In the genomic region with DNA sequence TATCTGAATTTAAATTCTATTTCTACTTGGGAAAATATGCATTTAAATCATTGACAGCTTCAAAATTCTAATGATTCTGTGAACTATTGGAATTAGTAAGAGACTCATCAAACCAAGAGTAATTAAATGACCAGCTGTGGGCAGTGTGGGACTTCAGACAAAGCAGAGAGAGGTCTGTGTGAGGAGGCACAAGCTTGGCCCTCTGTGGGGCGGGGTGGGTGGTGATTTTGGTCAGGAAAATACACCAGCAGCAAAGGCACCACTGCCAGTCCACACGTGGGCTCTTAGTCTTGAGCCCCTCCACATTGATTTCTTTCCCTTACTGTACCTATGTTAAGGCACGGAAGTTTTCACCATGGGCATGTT, we compare ENCODE assay signal across 12 cellular contexts. TPM values are rescaled to one million over a fixed set of nuclear protein-coding genes. Genes with fewer than 3 reads are reported as not detected.
DNase-seq lines count a peak whose midpoint lies in the region; ATAC-seq, FAIRE-seq and TF ChIP-seq lines count a peak whose summit lies in the region.
"Had no signal": no experiment of that assay in that cellular context is flagged by ENCODE, and none has a peak within 500 bp of the region (broad histone marks: within the 10 kb centered on the region; RNA-seq: fewer than 3 reads in every experiment).

No MANE protein-coding gene starts in this region.

- FAIRE-seq in A549 (lab: Jason Lieb, UNC): no peak
- FAIRE-seq: kidney had no signal

- POLR2A ChIA-PET in A549 (lab: Yijun Ruan, JAX): no interaction called here

- peak overlapping the region; percentile 72 to 74 for H3K27ac ChIP-seq in A549
- peak overlapping the region; percentile 94 for H3K27ac ChIP-seq in HUES48 (ENCODE audit: low read depth, low read length)
- peak overlapping the region; percentile 95 for H3K27ac ChIP-seq in layer of hippocampus (ENCODE audit: low read depth, low read length)
- H3K27ac ChIP-seq: HL-60, neural progenitor cell had no signal

- 83% methylated on average over 3 of the region's 3 CpGs for WGBS in A549 (ENCODE audit: missing lambda C conversion rate)

- H3K36me3 ChIP-seq in HUES48 (ENCODE audit: control insufficient read depth, insufficient read depth, low read length): no peaks in the 10 kb centered on the region
- H3K36me3 ChIP-seq: neural progenitor cell had no signal

- TF ChIP-seq EP300 in A549 (IDR thresholded peaks at IDR 0.05): no peak

- TF ChIP-seq POLR2A in A549 (IDR thresholded peaks at IDR 0.05; ENCODE audit: low read length): no peak

- in situ Hi-C loops in astrocyte of the cerebellum (cut with HindIII; ENCODE audit: low sequenced_read_pairs): no loop called here

- CTCF ChIA-PET in A549 (lab: Yijun Ruan, JAX): interaction anchor here (1.0 to 7.9 kb wide), 7 partner anchors 12 to 568 kb away, joined by 3 to 99 read pairs (median 13); a partner anchor contains a TSS

- peak in 1 of 2 experiments; percentile 23; a peak in 2 of 6 replicates for ATAC-seq in A549
- no peak for ATAC-seq in GM21825 (IDR thresholded peaks at IDR 0.05; ENCODE audit: unreplicated experiment)
- ATAC-seq in GM19324 (IDR thresholded peaks at IDR 0.05; ENCODE audit: low FRiP score, unreplicated experiment): no peak

- peak; percentile 42; the same call in 2 of the 3 replicates for TF ChIP-seq CTCF in A549 (IDR thresholded peaks at IDR 0.05)
- TF ChIP-seq CTCF in astrocyte of the cerebellum (IDR thresholded peaks at IDR 0.05; ENCODE audit: low read depth, low read length, missing control alignments): peak; percentile 9

- no peak overlapping the region for H3K9ac ChIP-seq in HUES48 (ENCODE audit: low read depth, low read length)
- H3K9ac ChIP-seq: neural progenitor cell had no signal

- H3K4me3 ChIP-seq in A549: no peak overlapping the region
- no peak overlapping the region for H3K4me3 ChIP-seq in HUES48 (ENCODE audit: low read depth, low read length)
- no peak overlapping the region for H3K4me3 ChIP-seq in astrocyte of the cerebellum (ENCODE audit: low read depth, low read length)
- H3K4me3 ChIP-seq: neural progenitor cell had no signal

- TF ChIP-seq RAD21 in A549 (conservative IDR thresholded peaks at IDR 0.05 in 1 of 2, IDR thresholded peaks at IDR 0.05 in 1 of 2): peak in 1 of 2 experiments; percentile 41; a peak in 3 of 5 replicates

- H3K9me3 ChIP-seq in A549 (no peaks in the 10 kb centered on the region), HUES48 (ENCODE audit: control insufficient read depth, insufficient read depth, low read length) (no peaks in the 10 kb centered on the region)

- H3K4me1 ChIP-seq in A549: peaks cover 49% of the 10 kb centered on the region
- peaks cover 61% of the 10 kb centered on the region for H3K4me1 ChIP-seq in HUES48 (ENCODE audit: control insufficient read depth, insufficient read depth, low read length)

- H3K27me3 ChIP-seq in HUES48 (ENCODE audit: control insufficient read depth, insufficient read depth, low read length) (no peaks in the 10 kb centered on the region), layer of hippocampus (ENCODE audit: control insufficient read depth, insufficient read depth, low read length) (no peaks in the 10 kb centered on the region)
- H3K27me3 ChIP-seq: neural progenitor cell had no signal

- peak overlapping the region; percentile 54 for H3K4me2 ChIP-seq in A549

- DNase-seq in A549 (ENCODE audit: low read depth in 1 of 2, low spot score in 1 of 2) (no peak), astrocyte of the cerebellum (ENCODE audit: low read depth) (no peak), UCSD-AML1 (lab: John Stamatoyannopoulos, UW; ENCODE audit: unreplicated experiment) (no peak)
- no peak for DNase-seq in stimulated activated CD4-positive, alpha-beta T cell treated with anti-CD3 and anti-CD28 coated beads, Interleukin-1b, Interleukin-23, amount 100 ng/mL, for 48 hours
- DNase-seq: kidney, NCI-H1436 had no signal

TF ChIP-seq in A549, 52 proteins besides CTCF, POLR2A, EP300 and RAD21:
- TF ChIP-seq, protein P1, sequence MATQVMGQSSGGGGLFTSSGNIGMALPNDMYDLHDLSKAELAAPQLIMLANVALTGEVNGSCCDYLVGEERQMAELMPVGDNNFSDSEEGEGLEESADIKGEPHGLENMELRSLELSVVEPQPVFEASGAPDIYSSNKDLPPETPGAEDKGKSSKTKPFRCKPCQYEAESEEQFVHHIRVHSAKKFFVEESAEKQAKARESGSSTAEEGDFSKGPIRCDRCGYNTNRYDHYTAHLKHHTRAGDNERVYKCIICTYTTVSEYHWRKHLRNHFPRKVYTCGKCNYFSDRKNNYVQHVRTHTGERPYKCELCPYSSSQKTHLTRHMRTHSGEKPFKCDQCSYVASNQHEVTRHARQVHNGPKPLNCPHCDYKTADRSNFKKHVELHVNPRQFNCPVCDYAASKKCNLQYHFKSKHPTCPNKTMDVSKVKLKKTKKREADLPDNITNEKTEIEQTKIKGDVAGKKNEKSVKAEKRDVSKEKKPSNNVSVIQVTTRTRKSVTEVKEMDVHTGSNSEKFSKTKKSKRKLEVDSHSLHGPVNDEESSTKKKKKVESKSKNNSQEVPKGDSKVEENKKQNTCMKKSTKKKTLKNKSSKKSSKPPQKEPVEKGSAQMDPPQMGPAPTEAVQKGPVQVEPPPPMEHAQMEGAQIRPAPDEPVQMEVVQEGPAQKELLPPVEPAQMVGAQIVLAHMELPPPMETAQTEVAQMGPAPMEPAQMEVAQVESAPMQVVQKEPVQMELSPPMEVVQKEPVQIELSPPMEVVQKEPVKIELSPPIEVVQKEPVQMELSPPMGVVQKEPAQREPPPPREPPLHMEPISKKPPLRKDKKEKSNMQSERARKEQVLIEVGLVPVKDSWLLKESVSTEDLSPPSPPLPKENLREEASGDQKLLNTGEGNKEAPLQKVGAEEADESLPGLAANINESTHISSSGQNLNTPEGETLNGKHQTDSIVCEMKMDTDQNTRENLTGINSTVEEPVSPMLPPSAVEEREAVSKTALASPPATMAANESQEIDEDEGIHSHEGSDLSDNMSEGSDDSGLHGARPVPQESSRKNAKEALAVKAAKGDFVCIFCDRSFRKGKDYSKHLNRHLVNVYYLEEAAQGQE (IDR thresholded peaks at IDR 0.05): no peak
- peak; percentile 37; the same call in 1 of the 3 replicates for TF ChIP-seq SMC3 (IDR thresholded peaks at IDR 0.05)

RNA-seq across cellular contexts. Expression of a gene that starts 39.2 kb away (rescaled TPM):
- polyA plus RNA-seq in A549 (2011; rRNA removed) (20.6 and 38.4 TPM in 2 replicates), A549 (2017; fragmentation: RNase III; extraction: RNeasy Plus Mini Kit Qiagen cat#74134 plus additional on column Dnase treatment) (31.0 to 31.7 TPM (median 31.5 TPM) in 3 replicates)
- polyA plus RNA-seq in A549 (2012; cell fraction: cytosol; rRNA removed): 20.2 and 22.2 TPM in 2 replicates
- polyA plus RNA-seq in A549 (2012; cell fraction: nucleus; rRNA removed): 10.3 and 11.0 TPM in 2 replicates
- polyA minus RNA-seq in A549 (2011; rRNA and poly(A)+ RNA removed): 5.3 and 6.3 TPM in 2 replicates
